Comparison of ENCODE assay signal across 18 cellular contexts in genomic region chr20:52461602-52462001, GRCh38.
DNase-seq lines count a peak whose midpoint lies in the region; FAIRE-seq and TF ChIP-seq lines count a peak whose summit lies in the region.
"Had no signal": no experiment of that assay in that cellular context is flagged by ENCODE, and none has a peak within 500 bp of the region (broad histone marks: within the 10 kb centered on the region; RNA-seq: fewer than 3 reads in every experiment).

No MANE protein-coding gene starts in this region.

- intact Hi-C loops in OCI-LY7 (cut with micrococcal nuclease; ENCODE audit: unreplicated experiment), result no loop called here

- H3K9me2 ChIP-seq in OCI-LY7 (ENCODE audit: insufficient read depth, low read length), result no peaks in the 10 kb centered on the region

- H2AFZ ChIP-seq in OCI-LY7 (ENCODE audit: low read length), result no peak overlapping the region
- H2AFZ ChIP-seq: GM23248 had no signal

- no peak overlapping the region for H3K4me3 Mint-ChIP-seq in nephron progenitor cell
- H3K4me3 Mint-ChIP-seq: CD4-positive, alpha-beta memory T cell had no signal

- no peak for TF ChIP-seq CTCF in nephron progenitor cell (IDR thresholded peaks at IDR 0.05)
- TF ChIP-seq CTCF in OCI-LY7 (conservative IDR thresholded peaks at IDR 0.05; ENCODE audit: low read length), result no peak

- no peaks in the 10 kb centered on the region for H3K36me3 ChIP-seq in OCI-LY7 (ENCODE audit: insufficient read depth, low read length)
- H3K36me3 ChIP-seq: BE2C had no signal

- peaks cover 18% of the 10 kb centered on the region for H3K9me3 Mint-ChIP-seq in nephron progenitor cell

- H4K20me1 ChIP-seq in OCI-LY7 (ENCODE audit: insufficient read depth, low read length), result no peaks in the 10 kb centered on the region

- peak overlapping the region; percentile 86 for H3K27ac Mint-ChIP-seq in nephron progenitor cell
- H3K27ac Mint-ChIP-seq: CD4-positive, alpha-beta memory T cell had no signal

- H3K9me3 ChIP-seq in OCI-LY7 (ENCODE audit: low read length), result no peaks in the 10 kb centered on the region
- H3K9me3 ChIP-seq: A549, BE2C had no signal

- POLR2A ChIA-PET in OCI-LY7 (lab: Charles Lee), result no interaction called here

- DNase-seq in EH (ENCODE audit: low read depth), result peak; percentile 31
- DNase-seq in HTR-8/SVneo (ENCODE audit: insufficient read length, low spot score), result no peak
- peak; percentile 54 for DNase-seq in astrocyte of the hippocampus (ENCODE audit: low read depth, low spot score)
- no peak for DNase-seq in nephron progenitor cell
- no peak for DNase-seq in OCI-LY7 (ENCODE audit: low spot score)
- no peak for DNase-seq in NCI-H446 treated with DMSO at 0.1 percent for 48 hours (lab: John Stamatoyannopoulos, UW)
- no peak for DNase-seq in NCI-H2227 treated with DMSO at 0.1 percent for 48 hours (lab: John Stamatoyannopoulos, UW)
- no peak for DNase-seq in stimulated activated CD4-positive, alpha-beta T cell treated with anti-CD3 and anti-CD28 coated beads, Interleukin-4, amount 100 ng/mL, for 1 hour
- DNase-seq: BE2C; CD4-positive, alpha-beta memory T cell; DMS79; GDM1; GM23248; H7 had no signal

- H3K27ac ChIP-seq in OCI-LY7 (ENCODE audit: low read depth, low read length, poor library complexity, severe bottlenecking), result no peak overlapping the region
- H3K27ac ChIP-seq: A549, C4-2B, GM23248 had no signal

- CTCF ChIA-PET in OCI-LY7 (lab: Charles Lee; ENCODE audit: unreplicated experiment), result no interaction called here

- peaks cover 6% of the 10 kb centered on the region for H3K27me3 Mint-ChIP-seq in nephron progenitor cell (ENCODE audit: low read depth, poor library complexity)

- no peaks in the 10 kb centered on the region for H3K79me2 ChIP-seq in OCI-LY7 (ENCODE audit: insufficient read depth, low read depth, low read length)

- H3K36me3 Mint-ChIP-seq in nephron progenitor cell (ENCODE audit: low read depth), result no peaks in the 10 kb centered on the region

- H3K4me2 ChIP-seq in OCI-LY7 (ENCODE audit: low read length), result no peak overlapping the region
- H3K4me2 ChIP-seq: A549 had no signal

- no peak overlapping the region for H3K4me3 ChIP-seq in OCI-LY7 (ENCODE audit: low read depth, low read length, poor library complexity, severe bottlenecking)
- H3K4me3 ChIP-seq: A549, GM23248 had no signal

- peak; percentile 36 for FAIRE-seq in HTR-8/SVneo (lab: Jason Lieb, UNC)
- FAIRE-seq: A549, GM12892, GM18507 had no signal

- H3K4me1 Mint-ChIP-seq in nephron progenitor cell, result peaks cover 35% of the 10 kb centered on the region
- H3K4me1 Mint-ChIP-seq: CD4-positive, alpha-beta memory T cell had no signal

- no peaks in the 10 kb centered on the region for H3K4me1 ChIP-seq in OCI-LY7 (ENCODE audit: insufficient read depth, low read length, poor library complexity, severe bottlenecking)
- H3K4me1 ChIP-seq: A549, BE2C had no signal

- BruUV-seq in OCI-LY7 (replicated peaks; lab: Mats Ljungman, UMichigan), result no TSS peak

Comparison
In these comparisons a context has a peak if more than half of its experiments do, and no peak if none do; other contexts are left out.
1. DNase-seq: peak in EH (single experiment) and astrocyte of the hippocampus (single experiment); none in HTR-8/SVneo (single experiment), nephron progenitor cell (single experiment), OCI-LY7 (single experiment), NCI-H446 treated with DMSO at 0.1 percent for 48 hours (single experiment), NCI-H2227 treated with DMSO at 0.1 percent for 48 hours (single experiment) and stimulated activated CD4-positive, alpha-beta T cell treated with anti-CD3 and anti-CD28 coated beads, Interleukin-4, amount 100 ng/mL, for 1 hour (single experiment).